10 cellular contexts compared by ENCODE assay signal in genomic region chr14:69711065-69711464, GRCh38. TPM values are rescaled to one million over a fixed set of nuclear protein-coding genes. Genes with fewer than 3 reads are reported as not detected.
DNase-seq lines count a peak whose midpoint lies in the region; TF ChIP-seq lines count a peak whose summit lies in the region.
"Had no signal": no experiment of that assay in that cellular context is flagged by ENCODE, and none has a peak within 500 bp of the region (broad histone marks: within the 10 kb centered on the region; RNA-seq: fewer than 3 reads in every experiment).

No MANE protein-coding gene starts in this region.

- no peak for TF ChIP-seq EP300 in tibial nerve (IDR thresholded peaks at IDR 0.05)

- H3K27me3 ChIP-seq in tibial nerve (no peaks in the 10 kb centered on the region), brain microvascular endothelial cell (replicated peaks) (no peaks in the 10 kb centered on the region)

- H3K9me3 Mint-ChIP-seq in activated CD4-positive, alpha-beta T cell treated with anti-CD3 and anti-CD28 coated beads, Interleukin-2, amount 10 ng/mL, durations not matched to agents 24 days and 14 days: no peaks in the 10 kb centered on the region

- peaks cover 0 to 59% (median 17%) of the 10 kb centered on the region in 3 donors for H3K36me3 ChIP-seq in tibial nerve
- H3K36me3 ChIP-seq in brain microvascular endothelial cell (replicated peaks): peaks cover 18% of the 10 kb centered on the region

- H3K4me3 Mint-ChIP-seq in activated CD4-positive, alpha-beta T cell treated with anti-CD3 and anti-CD28 coated beads, Interleukin-2, amount 10 ng/mL, durations not matched to agents 24 days and 14 days: no peak overlapping the region
- H3K4me3 Mint-ChIP-seq: activated CD8-positive, alpha-beta memory T cell treated with anti-CD3 and anti-CD28 coated beads, Interleukin-2, amount 10 ng/mL, durations not matched to agents 7 days and 5 days had no signal

- H3K9me3 ChIP-seq in tibial nerve: no peaks in the 10 kb centered on the region

- H3K4me3 ChIP-seq in tibial nerve (no peak overlapping the region), brain microvascular endothelial cell (ENCODE audit: low read depth, low read length) (no peak overlapping the region)

- 50 to 57% methylated on average over 4 of the region's 4 CpGs for WGBS in tibial nerve, 2 donors

- H3K27me3 Mint-ChIP-seq in activated CD4-positive, alpha-beta T cell treated with anti-CD3 and anti-CD28 coated beads, Interleukin-2, amount 10 ng/mL, durations not matched to agents 24 days and 14 days: no peaks in the 10 kb centered on the region
- H3K27me3 Mint-ChIP-seq: activated CD8-positive, alpha-beta memory T cell treated with anti-CD3 and anti-CD28 coated beads, Interleukin-2, amount 10 ng/mL, durations not matched to agents 7 days and 5 days had no signal

- intact Hi-C loops in activated CD4-positive, alpha-beta T cell treated with anti-CD3 and anti-CD28 coated beads, Interleukin-2, amount 10 ng/mL, durations not matched to agents 24 days and 14 days (cut with micrococcal nuclease): no loop called here

- TF ChIP-seq POLR2A in tibial nerve (IDR thresholded peaks at IDR 0.05): no peak

- no peak for DNase-seq in activated CD4-positive, alpha-beta T cell treated with anti-CD3 and anti-CD28 coated beads, Interleukin-2, amount 10 ng/mL, durations not matched to agents 24 days and 14 days
- DNase-seq in activated CD4-positive, alpha-beta T cell treated with anti-CD3 and anti-CD28 coated beads, Interleukin-2, amount 50 U/mL, for 1 hour: no peak
- DNase-seq in left kidney (ENCODE audit: low read depth, low spot score): peak; percentile 58
- DNase-seq in tibial nerve (ENCODE audit: low spot score in 2 of 2): no peak
- no peak for DNase-seq in SW 1271 (lab: John Stamatoyannopoulos, UW)
- DNase-seq in brain microvascular endothelial cell: no peak
- no peak for DNase-seq in HuH-7.5 (ENCODE audit: low spot score)
- DNase-seq: activated CD8-positive, alpha-beta memory T cell treated with anti-CD3 and anti-CD28 coated beads, Interleukin-2, amount 10 ng/mL, durations not matched to agents 7 days and 5 days; stimulated activated CD4-positive, alpha-beta T cell treated with anti-CD3 and anti-CD28 coated beads, Interleukin-4, amount 100 ng/mL, for 4 hours had no signal

- peaks cover 0 to 51% (median 31%) of the 10 kb centered on the region in 4 donors for H3K4me1 ChIP-seq in tibial nerve

- H3K4me1 Mint-ChIP-seq in activated CD4-positive, alpha-beta T cell treated with anti-CD3 and anti-CD28 coated beads, Interleukin-2, amount 10 ng/mL, durations not matched to agents 24 days and 14 days: peaks cover 61% of the 10 kb centered on the region

- H3K27ac ChIP-seq in VCaP: peak overlapping the region; percentile 89
- H3K27ac ChIP-seq in tibial nerve: peak overlapping the region in 3 of 4 donors; percentile 29 to 77 (median 55)
- no peak overlapping the region for H3K27ac ChIP-seq in brain microvascular endothelial cell

- H3K36me3 Mint-ChIP-seq in activated CD4-positive, alpha-beta T cell treated with anti-CD3 and anti-CD28 coated beads, Interleukin-2, amount 10 ng/mL, durations not matched to agents 24 days and 14 days (ENCODE audit: low read depth): peaks cover 77% of the 10 kb centered on the region

- H3K27ac Mint-ChIP-seq in activated CD4-positive, alpha-beta T cell treated with anti-CD3 and anti-CD28 coated beads, Interleukin-2, amount 10 ng/mL, durations not matched to agents 24 days and 14 days: peak overlapping the region; percentile 67

- TF ChIP-seq CTCF in VCaP (conservative IDR thresholded peaks at IDR 0.05) (no peak), tibial nerve (IDR thresholded peaks at IDR 0.05) (no peak), brain microvascular endothelial cell (IDR thresholded peaks at IDR 0.05; ENCODE audit: low read depth, low read length, missing control alignments) (no peak)

- in situ Hi-C loops in brain microvascular endothelial cell (cut with HindIII; ENCODE audit: low pct_ligation_motif_present, low sequenced_read_pairs): no loop called here

RNA-seq across cellular contexts. Expression of gene SRSF5, which starts 55.9 kb away (rescaled TPM):
- total RNA-seq in activated CD4-positive, alpha-beta T cell treated with anti-CD3 and anti-CD28 coated beads, Interleukin-2, amount 10 ng/mL, durations not matched to agents 24 days and 14 days: 319 and 322 TPM in 2 replicates
- total RNA-seq in tibial nerve: 100 to 1,000 TPM; 308 to 470 (median 361) TPM
